9 cellular contexts compared by ENCODE assay signal in genomic region chr5:90530736-90531487, GRCh38. TPM values are rescaled to one million over a fixed set of nuclear protein-coding genes. Genes with fewer than 3 reads are reported as not detected.
DNase-seq lines count a peak whose midpoint lies in the region; ATAC-seq, FAIRE-seq and TF ChIP-seq lines count a peak whose summit lies in the region.
"Had no signal": no experiment of that assay in that cellular context is flagged by ENCODE, and none has a peak within 500 bp of the region (broad histone marks: within the 10 kb centered on the region; RNA-seq: fewer than 3 reads in every experiment).

No MANE protein-coding gene starts in this region.

- TF ChIP-seq POLR2A in K562 (conservative IDR thresholded peaks at IDR 0.05), result no peak
- TF ChIP-seq POLR2A in prostate gland (IDR thresholded peaks at IDR 0.05), result no peak

- peak overlapping the region in 6 of 10 experiments; percentile 93 to 99 (median 96); a peak in 5 of 20 replicates for H3K4me3 ChIP-seq in BLaER1 treated with 17β-estradiol and CSF1 and Interleukin-3, amounts not matched to agents 10 nM and 100 nM
- H3K4me3 ChIP-seq in HUES6 (ENCODE audit: low read depth, low read length) (peak overlapping the region; percentile 84), K562 (peak overlapping the region; percentile 76), prostate gland (no peak overlapping the region)

- in situ Hi-C loops in K562 (cut with MboI), result no loop called here

- H3K4me3 Mint-ChIP-seq in naive thymus-derived CD8-positive, alpha-beta T cell, result peak overlapping the region in 4 of 10 donors; percentile 48 to 100 (median 100)
- no peak overlapping the region for H3K4me3 Mint-ChIP-seq in stimulated activated naive B cell treated with anti-CD40 and anti-IgM and Interleukin-4, amounts not matched to agents 10 μg/mL and 1 μg/mL and 100 μg/mL, for 72 hours

- DNase-seq in K562 (ENCODE audit: extremely low read depth in 1 of 4, low spot score in 3 of 4) (peak in 2 of 4 experiments; percentile 27 to 51), prostate gland (ENCODE audit: low spot score) (no peak), D721Med (ENCODE audit: insufficient read length, low spot score) (no peak), GM10266 (ENCODE audit: extremely low spot score) (no peak)
- no peak for DNase-seq in naive thymus-derived CD8-positive, alpha-beta T cell
- no peak for DNase-seq in stimulated activated naive B cell treated with anti-CD40 and anti-IgM and Interleukin-4, amounts not matched to agents 10 μg/mL and 1 μg/mL and 100 μg/mL, for 72 hours

- peaks cover 0 to 13% (median 0%) of the 10 kb centered on the region in 11 experiments; a peak in 2 of 22 replicates for H3K36me3 ChIP-seq in BLaER1 treated with 17β-estradiol and CSF1 and Interleukin-3, amounts not matched to agents 10 nM and 100 nM
- H3K36me3 ChIP-seq in HUES6 (ENCODE audit: control insufficient read depth, insufficient read depth, low read length), result no peaks in the 10 kb centered on the region
- H3K36me3 ChIP-seq in K562 (ENCODE audit: control insufficient read depth, insufficient read depth, low read length), result peaks cover 17% of the 10 kb centered on the region; the same call in 2 of the 3 replicates
- H3K36me3 ChIP-seq in prostate gland, result no peaks in the 10 kb centered on the region
- H3K36me3 ChIP-seq: colonic mucosa had no signal

- WGBS in K562 (ENCODE audit: insufficient coverage, low coverage, missing lambda C conversion rate), result 29% methylated on average over 9 of the region's 9 CpGs
- 40% methylated on average over 9 of the region's 9 CpGs for WGBS in prostate gland

- H3K9me1 ChIP-seq in K562 (ENCODE audit: control insufficient read depth, insufficient read depth, low read length), result no peaks in the 10 kb centered on the region

- intact Hi-C loops in K562 (cut with micrococcal nuclease), result loop anchor here (1.0 to 10.0 kb wide), 5 partner anchors 56 to 326 kb away; no protein-coding TSS in a partner anchor
- intact Hi-C loops in prostate gland (cut with DNase I), result loop anchor here (1.0 kb wide), 1 partner anchor 92 kb away; no protein-coding TSS in a partner anchor

- CTCF ChIA-PET in K562 (lab: Yijun Ruan, JAX; ENCODE audit: low intra/inter-chr PET ratio), result interaction anchor here (0.6 to 2.9 kb wide), 2 partner anchors 91 to 178 kb away, joined by 3 to 22 read pairs; no protein-coding TSS in a partner anchor

- no peak for TF ChIP-seq EP300 in K562 (IDR thresholded peaks at IDR 0.05; ENCODE audit: low read length)

- H3K27me3 Mint-ChIP-seq in naive thymus-derived CD8-positive, alpha-beta T cell, result peaks cover 15 to 37% (median 18%) of the 10 kb centered on the region in 5 donors
- peaks cover 20 to 28% of the 10 kb centered on the region in 2 donors for H3K27me3 Mint-ChIP-seq in stimulated activated naive B cell treated with anti-CD40 and anti-IgM and Interleukin-4, amounts not matched to agents 10 μg/mL and 1 μg/mL and 100 μg/mL, for 72 hours

- peak overlapping the region; percentile 99 for H2AFZ ChIP-seq in K562 (ENCODE audit: low read depth, low read length)

- H3K27me3 ChIP-seq in BLaER1 treated with 17β-estradiol and CSF1 and Interleukin-3, amounts not matched to agents 10 nM and 100 nM, result no peaks in the 10 kb centered on the region
- H3K27me3 ChIP-seq in HUES6 (ENCODE audit: control insufficient read depth, insufficient read depth, low read length) (no peaks in the 10 kb centered on the region), K562 (ENCODE audit: control insufficient read depth in 2 of 2, insufficient read depth in 2 of 2, low read length in 2 of 2) (no peaks in the 10 kb centered on the region), prostate gland (replicated peaks; ENCODE audit: insufficient read depth) (no peaks in the 10 kb centered on the region)
- H3K27me3 ChIP-seq: colonic mucosa had no signal

- H3K9me3 Mint-ChIP-seq in naive thymus-derived CD8-positive, alpha-beta T cell, result no peaks in the 10 kb centered on the region
- H3K9me3 Mint-ChIP-seq in stimulated activated naive B cell treated with anti-CD40 and anti-IgM and Interleukin-4, amounts not matched to agents 10 μg/mL and 1 μg/mL and 100 μg/mL, for 72 hours, result no peaks in the 10 kb centered on the region

- peak overlapping the region in 10 of 11 experiments; percentile 88 to 98 (median 92); a peak in 14 of 22 replicates for H3K9ac ChIP-seq in BLaER1 treated with 17β-estradiol and CSF1 and Interleukin-3, amounts not matched to agents 10 nM and 100 nM
- H3K9ac ChIP-seq in HUES6 (ENCODE audit: low read length), result no peak overlapping the region
- peak overlapping the region in 1 of 2 experiments; percentile 88; a peak in 2 of 4 replicates for H3K9ac ChIP-seq in K562 (ENCODE audit: insufficient read depth in 1 of 2, low read depth in 2 of 2, low read length in 2 of 2)

- ATAC-seq in K562, result no peak
- ATAC-seq in naive thymus-derived CD8-positive, alpha-beta T cell, result no peak
- no peak for ATAC-seq in stimulated activated naive B cell treated with anti-CD40 and anti-IgM and Interleukin-4, amounts not matched to agents 10 μg/mL and 1 μg/mL and 100 μg/mL, for 72 hours (replicated peaks)

- peaks cover 0 to 11% (median 0%) of the 10 kb centered on the region in 3 donors for H3K36me3 Mint-ChIP-seq in naive thymus-derived CD8-positive, alpha-beta T cell
- H3K36me3 Mint-ChIP-seq in stimulated activated naive B cell treated with anti-CD40 and anti-IgM and Interleukin-4, amounts not matched to agents 10 μg/mL and 1 μg/mL and 100 μg/mL, for 72 hours, result peaks cover 8 to 9% of the 10 kb centered on the region in 2 donors

- no peak for TF ChIP-seq RAD21 in K562 (CRISPR knock-in tag; conservative IDR thresholded peaks at IDR 0.05 in 1 of 2, IDR thresholded peaks at IDR 0.05 in 1 of 2)

- H3K4me2 ChIP-seq in BLaER1 treated with 17β-estradiol and CSF1 and Interleukin-3, amounts not matched to agents 10 nM and 100 nM, result peak overlapping the region; percentile 51 to 74 (median 64)
- H3K4me2 ChIP-seq in K562 (ENCODE audit: insufficient read depth, low read length), result peak overlapping the region; percentile 99

- peaks cover 21 to 38% (median 31%) of the 10 kb centered on the region in 10 experiments for H3K4me1 ChIP-seq in BLaER1 treated with 17β-estradiol and CSF1 and Interleukin-3, amounts not matched to agents 10 nM and 100 nM
- H3K4me1 ChIP-seq in HUES6 (ENCODE audit: control insufficient read depth, insufficient read depth, low read length) (peaks cover 13% of the 10 kb centered on the region; the same call in 1 of the 2 replicates), K562 (replicated peaks in 1 of 2; ENCODE audit: control insufficient read depth in 2 of 2, insufficient read depth in 2 of 2, low read length in 2 of 2) (peaks cover 4 to 18% of the 10 kb centered on the region in 2 experiments; a peak in 4 of 5 replicates), prostate gland (replicated peaks) (no peaks in the 10 kb centered on the region)

- no peak for TF ChIP-seq CTCF in K562 (IDR thresholded peaks at IDR 0.05 in 2 of 3, conservative IDR thresholded peaks at IDR 0.05 in 1 of 3; ENCODE audit: insufficient read depth in 2 of 3, low read depth in 1 of 3, low read length in 3 of 3)
- no peak for TF ChIP-seq CTCF in prostate gland (IDR thresholded peaks at IDR 0.05)
- no peak for TF ChIP-seq CTCF in D721Med (IDR thresholded peaks at IDR 0.05; ENCODE audit: insufficient read depth, missing control alignments)
- TF ChIP-seq CTCF in GM10266 (IDR thresholded peaks at IDR 0.05; ENCODE audit: control insufficient read depth, insufficient read depth, low read depth, missing control alignments), result no peak

- no peaks in the 10 kb centered on the region for H3K9me3 ChIP-seq in BLaER1 treated with 17β-estradiol and CSF1 and Interleukin-3, amounts not matched to agents 10 nM and 100 nM (replicated peaks in 1 of 11)
- H3K9me3 ChIP-seq in HUES6 (ENCODE audit: control insufficient read depth, insufficient read depth, low read depth, low read length), result no peaks in the 10 kb centered on the region
- H3K9me3 ChIP-seq in K562 (replicated peaks; ENCODE audit: control insufficient read depth, insufficient read depth, low read depth, low read length), result no peaks in the 10 kb centered on the region
- no peaks in the 10 kb centered on the region for H3K9me3 ChIP-seq in prostate gland
- H3K9me3 ChIP-seq: colonic mucosa had no signal

- peaks cover 0 to 20% (median 6%) of the 10 kb centered on the region in 11 experiments; a peak in 10 of 22 replicates for H4K20me1 ChIP-seq in BLaER1 treated with 17β-estradiol and CSF1 and Interleukin-3, amounts not matched to agents 10 nM and 100 nM
- H4K20me1 ChIP-seq in K562 (replicated peaks; ENCODE audit: control insufficient read depth, insufficient read depth, low read length), result no peaks in the 10 kb centered on the region

- peak overlapping the region in 7 of 11 experiments; percentile 75 to 95 (median 87); a peak in 9 of 22 replicates for H3K27ac ChIP-seq in BLaER1 treated with 17β-estradiol and CSF1 and Interleukin-3, amounts not matched to agents 10 nM and 100 nM
- H3K27ac ChIP-seq in HUES6 (ENCODE audit: low read depth, low read length), result no peak overlapping the region
- peak overlapping the region; percentile 91 for H3K27ac ChIP-seq in K562 (ENCODE audit: extremely low read depth, low read depth, low read length)
- no peak overlapping the region for H3K27ac ChIP-seq in prostate gland

- peaks cover 35% of the 10 kb centered on the region for H3K79me2 ChIP-seq in K562 (ENCODE audit: control insufficient read depth, insufficient read depth, low read length)

- BruUV-seq in K562 (replicated peaks; lab: Mats Ljungman, UMichigan), result no TSS peak

- peak overlapping the region in 8 of 10 donors; percentile 83 to 100 (median 98) for H3K27ac Mint-ChIP-seq in naive thymus-derived CD8-positive, alpha-beta T cell
- H3K27ac Mint-ChIP-seq in stimulated activated naive B cell treated with anti-CD40 and anti-IgM and Interleukin-4, amounts not matched to agents 10 μg/mL and 1 μg/mL and 100 μg/mL, for 72 hours, result no peak overlapping the region

- peaks cover 13 to 34% (median 29%) of the 10 kb centered on the region in 4 donors for H3K4me1 Mint-ChIP-seq in naive thymus-derived CD8-positive, alpha-beta T cell
- peaks cover 12 to 24% of the 10 kb centered on the region in 2 donors for H3K4me1 Mint-ChIP-seq in stimulated activated naive B cell treated with anti-CD40 and anti-IgM and Interleukin-4, amounts not matched to agents 10 μg/mL and 1 μg/mL and 100 μg/mL, for 72 hours

- POLR2A ChIA-PET in K562 (lab: Yijun Ruan, JAX), result interaction anchor here (0.8 to 1.9 kb wide), 4 partner anchors 11 to 90 kb away, joined by 3 to 5 read pairs (median 4); no protein-coding TSS in a partner anchor
- POLR2A ChIA-PET in naive thymus-derived CD8-positive, alpha-beta T cell (lab: Charles Lee), result interaction anchor here (2.9 to 3.1 kb wide), 2 partner anchors 56 to 121 kb away, joined by 40 to 50 read pairs; partner anchors contain the start of genes CETN3, MBLAC2 and POLR3G

- FAIRE-seq in K562 (lab: Jason Lieb, UNC), result no peak
- no peak for FAIRE-seq in D721Med (lab: Jason Lieb, UNC)

RNA-seq across cellular contexts. Expression of gene LYSMD3, which starts 1.5 kb away (rescaled TPM):
- 8.0 and 49.3 TPM in 2 replicates for total RNA-seq in K562 (2011; cell fraction: chromatin; rRNA removed; ENCODE audit: low replicate concordance)
- 4.8 and 6.4 TPM in 2 replicates for total RNA-seq in K562 (2011; cell fraction: nucleolus; rRNA removed)
- 15.0 and 31.4 TPM in 2 replicates for total RNA-seq in K562 (2011; cell fraction: nucleoplasm; rRNA removed)
- total RNA-seq in K562 (2014; rRNA removed) (11.7 TPM in 2 replicates), K562 (2014; rRNA removed; fragmentation: Illumina TruSeq; extraction: Trizol) (23.3 and 30.3 TPM in 2 replicates), K562 (2015; rRNA removed; fragmentation: Illumina TruSeq; extraction: Trizol) (17.5 and 20.7 TPM in 2 replicates), K562 (2021) (21.1 and 21.9 TPM in 2 replicates), prostate gland (10 to 100 TPM; 11.8 to 18.0 TPM)
- polyA plus RNA-seq in K562 (2011; rRNA removed) (35.1 and 42.3 TPM in 2 replicates), K562 (2014; fragmentation: Illumina TruSeq; extraction: Trizol) (21.2 and 25.0 TPM in 2 replicates), K562 (2014; fragmentation: Nextera tagmentation; extraction: Ambion mirVana) (10 to 100 TPM in 1 of 2 experiments, 1 to 10 TPM in 1; 9.5 to 19.2 TPM), K562 (2014; rRNA removed) (16.5 and 17.6 TPM in 2 replicates)
- polyA plus RNA-seq in K562 (2011; cell fraction: cytosol; rRNA removed), result 4.8 and 14.0 TPM in 2 replicates
- 8.2 and 12.3 TPM in 2 replicates for polyA plus RNA-seq in K562 (2011; cell fraction: nucleus; rRNA removed)
- polyA plus RNA-seq in K562 (2012), result 15.0 and 18.3 TPM in 2 replicates
- polyA minus RNA-seq in K562 (2011; rRNA and poly(A)+ RNA removed), result 61.9 and 70.0 TPM in 2 replicates
- 16.2 and 17.2 TPM in 2 replicates for polyA minus RNA-seq in K562 (2011; cell fraction: cytosol; rRNA and poly(A)+ RNA removed)
- 10.4 and 21.7 TPM in 2 replicates for polyA minus RNA-seq in K562 (2011; cell fraction: nucleus; rRNA and poly(A)+ RNA removed)
- total RNA-seq in naive thymus-derived CD8-positive, alpha-beta T cell, result 10 to 100 TPM; 25.1 to 26.9 TPM
- 1 to 10 TPM; 6.6 to 8.4 (median 7.1) TPM for polyA plus RNA-seq in naive thymus-derived CD8-positive, alpha-beta T cell

RNA-seq across cellular contexts. Expression of gene ADGRV1, which starts 27.7 kb away (rescaled TPM):
- 426 and 1,792 TPM in 2 replicates for total RNA-seq in K562 (2011; cell fraction: chromatin; rRNA removed; ENCODE audit: low replicate concordance)
- 167 and 305 TPM in 2 replicates for total RNA-seq in K562 (2011; cell fraction: nucleolus; rRNA removed)
- total RNA-seq in K562 (2011; cell fraction: nucleoplasm; rRNA removed), result 499 and 612 TPM in 2 replicates
- total RNA-seq in K562 (2014; rRNA removed) (71.6 and 75.0 TPM in 2 replicates), K562 (2014; rRNA removed; fragmentation: Illumina TruSeq; extraction: Trizol) (156 and 170 TPM in 2 replicates), K562 (2015; rRNA removed; fragmentation: Illumina TruSeq; extraction: Trizol) (101 and 111 TPM in 2 replicates), K562 (2021) (70.6 and 73.7 TPM in 2 replicates), prostate gland (10 to 100 TPM; 16.4 to 20.9 TPM)
- polyA plus RNA-seq in K562 (2011; rRNA removed) (49.6 and 58.2 TPM in 2 replicates), K562 (2014; fragmentation: Illumina TruSeq; extraction: Trizol) (45.6 and 47.5 TPM in 2 replicates), K562 (2014; fragmentation: Nextera tagmentation; extraction: Ambion mirVana) (10 to 100 TPM; 21.7 to 24.5 TPM), K562 (2014; rRNA removed) (50.7 and 51.8 TPM in 2 replicates)
- polyA plus RNA-seq in K562 (2011; cell fraction: cytosol; rRNA removed), result 18.0 and 26.3 TPM in 2 replicates
- polyA plus RNA-seq in K562 (2011; cell fraction: nucleus; rRNA removed), result 135 and 146 TPM in 2 replicates
- 34.1 and 37.7 TPM in 2 replicates for polyA plus RNA-seq in K562 (2012)
- polyA minus RNA-seq in K562 (2011; rRNA and poly(A)+ RNA removed), result 318 and 333 TPM in 2 replicates
- polyA minus RNA-seq in K562 (2011; cell fraction: cytosol; rRNA and poly(A)+ RNA removed), result 24.5 and 45.3 TPM in 2 replicates
- polyA minus RNA-seq in K562 (2011; cell fraction: nucleus; rRNA and poly(A)+ RNA removed), result 512 and 599 TPM in 2 replicates
- under 1 TPM; 0.08 to 0.13 TPM for total RNA-seq in naive thymus-derived CD8-positive, alpha-beta T cell
- under 1 TPM in 1 of 3 donors, not detected in 2; 0.37 TPM for polyA plus RNA-seq in naive thymus-derived CD8-positive, alpha-beta T cell

RNA-seq across cellular contexts. Expression of gene POLR3G, which starts 56.2 kb away (rescaled TPM):
- total RNA-seq in K562 (2011; cell fraction: chromatin; rRNA removed; ENCODE audit: low replicate concordance), result 8.8 and 27.0 TPM in 2 replicates
- total RNA-seq in K562 (2011; cell fraction: nucleolus; rRNA removed), result 3.8 and 4.7 TPM in 2 replicates
- total RNA-seq in K562 (2011; cell fraction: nucleoplasm; rRNA removed), result 7.6 and 19.2 TPM in 2 replicates
- total RNA-seq in K562 (2014; rRNA removed) (37.2 and 39.6 TPM in 2 replicates), K562 (2014; rRNA removed; fragmentation: Illumina TruSeq; extraction: Trizol) (59.0 and 63.8 TPM in 2 replicates), K562 (2015; rRNA removed; fragmentation: Illumina TruSeq; extraction: Trizol) (37.2 and 44.5 TPM in 2 replicates), K562 (2021) (39.0 and 47.4 TPM in 2 replicates), prostate gland (1 to 10 TPM in 1 of 2 donors, under 1 TPM in 1; 0.18 to 6.4 TPM)
- polyA plus RNA-seq in K562 (2011; rRNA removed) (33.6 and 54.9 TPM in 2 replicates), K562 (2014; fragmentation: Illumina TruSeq; extraction: Trizol) (69.1 and 78.9 TPM in 2 replicates), K562 (2014; fragmentation: Nextera tagmentation; extraction: Ambion mirVana) (100 to 1,000 TPM in 1 of 2 experiments, 10 to 100 TPM in 1; 95.1 to 111 TPM), K562 (2014; rRNA removed) (58.0 and 84.6 TPM in 2 replicates)
- polyA plus RNA-seq in K562 (2011; cell fraction: cytosol; rRNA removed), result 57.9 and 76.8 TPM in 2 replicates
- 10.7 and 12.5 TPM in 2 replicates for polyA plus RNA-seq in K562 (2011; cell fraction: nucleus; rRNA removed)
- 6.6 and 31.1 TPM in 2 replicates for polyA plus RNA-seq in K562 (2012)
- polyA minus RNA-seq in K562 (2011; rRNA and poly(A)+ RNA removed), result 30.9 and 34.2 TPM in 2 replicates
- polyA minus RNA-seq in K562 (2011; cell fraction: cytosol; rRNA and poly(A)+ RNA removed), result 17.3 and 21.6 TPM in 2 replicates
- polyA minus RNA-seq in K562 (2011; cell fraction: nucleus; rRNA and poly(A)+ RNA removed), result 5.5 and 9.3 TPM in 2 replicates
- 1 to 10 TPM; 3.2 TPM for total RNA-seq in naive thymus-derived CD8-positive, alpha-beta T cell
- 1 to 10 TPM; 1.9 to 2.8 (median 2.1) TPM for polyA plus RNA-seq in naive thymus-derived CD8-positive, alpha-beta T cell

RNA-seq across cellular contexts. Expression of gene MBLAC2, which starts 56.3 kb away (rescaled TPM):
- 11.3 and 19.1 TPM in 2 replicates for total RNA-seq in K562 (2011; cell fraction: chromatin; rRNA removed; ENCODE audit: low replicate concordance)
- 13.7 and 15.3 TPM in 2 replicates for total RNA-seq in K562 (2011; cell fraction: nucleolus; rRNA removed)
- total RNA-seq in K562 (2011; cell fraction: nucleoplasm; rRNA removed), result 17.3 and 30.1 TPM in 2 replicates
- total RNA-seq in K562 (2014; rRNA removed) (7.6 and 8.2 TPM in 2 replicates), K562 (2014; rRNA removed; fragmentation: Illumina TruSeq; extraction: Trizol) (10.2 and 10.5 TPM in 2 replicates), K562 (2015; rRNA removed; fragmentation: Illumina TruSeq; extraction: Trizol) (9.2 and 10.7 TPM in 2 replicates), K562 (2021) (10.3 and 10.6 TPM in 2 replicates), prostate gland (10 to 100 TPM in 1 of 2 donors, 1 to 10 TPM in 1; 3.9 to 12.9 TPM)
- polyA plus RNA-seq in K562 (2011; rRNA removed) (13.1 and 13.2 TPM in 2 replicates), K562 (2014; fragmentation: Illumina TruSeq; extraction: Trizol) (9.0 and 10.3 TPM in 2 replicates), K562 (2014; fragmentation: Nextera tagmentation; extraction: Ambion mirVana) (1 to 10 TPM; 2.4 to 3.2 TPM), K562 (2014; rRNA removed) (10.4 and 12.4 TPM in 2 replicates)
- 9.3 and 11.1 TPM in 2 replicates for polyA plus RNA-seq in K562 (2011; cell fraction: cytosol; rRNA removed)
- 17.6 and 17.7 TPM in 2 replicates for polyA plus RNA-seq in K562 (2011; cell fraction: nucleus; rRNA removed)
- 6.9 and 7.2 TPM in 2 replicates for polyA plus RNA-seq in K562 (2012)
- polyA minus RNA-seq in K562 (2011; rRNA and poly(A)+ RNA removed), result 13.5 and 15.1 TPM in 2 replicates
- polyA minus RNA-seq in K562 (2011; cell fraction: cytosol; rRNA and poly(A)+ RNA removed), result 7.3 and 10.0 TPM in 2 replicates
- 28.5 and 39.2 TPM in 2 replicates for polyA minus RNA-seq in K562 (2011; cell fraction: nucleus; rRNA and poly(A)+ RNA removed)
- 10 to 100 TPM; 15.7 to 15.8 TPM for total RNA-seq in naive thymus-derived CD8-positive, alpha-beta T cell
- polyA plus RNA-seq in naive thymus-derived CD8-positive, alpha-beta T cell, result 1 to 10 TPM; 4.7 to 5.7 (median 5.3) TPM

Comparison
In these comparisons a context has a peak if more than half of its experiments do, and no peak if none do; other contexts are left out.
1. H3K27ac ChIP-seq: peak in BLaER1 treated with 17β-estradiol and CSF1 and Interleukin-3, amounts not matched to agents 10 nM and 100 nM (7 of 11) and K562 (single experiment); none in HUES6 (single experiment) and prostate gland (0 of 2).
2. H3K4me3 ChIP-seq: peak in BLaER1 treated with 17β-estradiol and CSF1 and Interleukin-3, amounts not matched to agents 10 nM and 100 nM (6 of 10), HUES6 (single experiment) and K562 (single experiment); none in prostate gland (0 of 2).
3. RNA of gene ADGRV1, which starts 27.7 kb away (total RNA-seq): 70.6 to 1,792 TPM in K562 and 16.4 to 20.9 TPM in prostate gland; 0.08 to 0.13 TPM in naive thymus-derived CD8-positive, alpha-beta T cell; every median in the first group is over 10 times any median in the second.